In genomic region chr3:65955792-65956477, GRCh38 we compare ENCODE assay signal across 1 cellular context.
A peak's percentile ranks its signal among the peaks of the same experiment; 100 is the strongest.
TF ChIP-seq lines count a peak whose summit lies in the region.

No MANE protein-coding gene starts in this region.

TF ChIP-seq in HepG2, 621 proteins besides CTCF, POLR2A, EP300 and RAD21 (continued from another document and continues in another):
- TF ChIP-seq HNF1A (IDR thresholded peaks at IDR 0.05; ENCODE audit: low read depth) (0 out of 2 replicates have a peak, but pooled peaks have one; percentile 6), HNF1A (CRISPR knock-in tag; IDR thresholded peaks at IDR 0.05; ENCODE audit: borderline replicate concordance) (no peak; the same call in 1 of the 2 replicates), FOXA1 (IDR thresholded peaks at IDR 0.05) (no peak), FOXA1 (CRISPR knock-in tag; IDR thresholded peaks at IDR 0.05) (peak; percentile 77), CSRNP2 (CRISPR knock-in tag; conservative IDR thresholded peaks at IDR 0.05; ENCODE audit: low read depth) (no peak), ZNF768 (CRISPR knock-in tag; IDR thresholded peaks at IDR 0.05) (no peak), CEBPB (IDR thresholded peaks at IDR 0.05; ENCODE audit: borderline replicate concordance, low read depth, low read length) (no peak), ZNF282 (IDR thresholded peaks at IDR 0.05; ENCODE audit: partially characterized antibody) (no peak), IKZF5 (CRISPR knock-in tag; IDR thresholded peaks at IDR 0.05) (peak; percentile 56; the same call in 1 of the 2 replicates), TCF7L2 (IDR thresholded peaks at IDR 0.05; ENCODE audit: low read depth, low read length) (no peak), CEBPG (CRISPR knock-in tag; IDR thresholded peaks at IDR 0.05) (no peak; the same call in 1 of the 2 replicates), KMT2A (CRISPR knock-in tag; IDR thresholded peaks at IDR 0.05) (no peak), GATA4 (IDR thresholded peaks at IDR 0.05; ENCODE audit: borderline replicate concordance, low read depth) (peak; percentile 82; the same call in 1 of the 2 replicates), ZMAT3 (CRISPR knock-in tag; conservative IDR thresholded peaks at IDR 0.05) (no peak), CREM (IDR thresholded peaks at IDR 0.05) (peak; percentile 62), CREM (CRISPR knock-in tag; IDR thresholded peaks at IDR 0.05) (no peak), MIER2 (CRISPR knock-in tag; IDR thresholded peaks at IDR 0.05) (no peak), ZNF652 (CRISPR knock-in tag; IDR thresholded peaks at IDR 0.05; ENCODE audit: borderline replicate concordance, low read depth) (no peak), ZBTB42 (CRISPR knock-in tag; IDR thresholded peaks at IDR 0.05) (no peak), TAF1 (CRISPR knock-in tag; IDR thresholded peaks at IDR 0.05) (no peak), REXO4 (CRISPR knock-in tag; IDR thresholded peaks at IDR 0.05; ENCODE audit: borderline replicate concordance) (no peak), KLF12 (CRISPR knock-in tag; IDR thresholded peaks at IDR 0.05; ENCODE audit: borderline replicate concordance) (no peak), ETV5 (CRISPR knock-in tag; IDR thresholded peaks at IDR 0.05; ENCODE audit: borderline replicate concordance) (peak; percentile 76; the same call in 1 of the 2 replicates), SRSF9 (IDR thresholded peaks at IDR 0.05; ENCODE audit: borderline replicate concordance, insufficient read depth, low read depth, low read length, poor library complexity, severe bottlenecking) (no peak), ZNF761 (CRISPR knock-in tag; conservative IDR thresholded peaks at IDR 0.05) (no peak), ZSCAN12 (CRISPR knock-in tag; IDR thresholded peaks at IDR 0.05) (no peak), PRPF4 (IDR thresholded peaks at IDR 0.05; ENCODE audit: low read depth, low read length, poor library complexity, severe bottlenecking) (no peak), ZNF556 (CRISPR knock-in tag; IDR thresholded peaks at IDR 0.05; ENCODE audit: borderline replicate concordance) (peak; percentile 45; the same call in 1 of the 2 replicates), SETDB1 (CRISPR knock-in tag; IDR thresholded peaks at IDR 0.05; ENCODE audit: borderline replicate concordance) (no peak), FOXC1 (CRISPR knock-in tag; IDR thresholded peaks at IDR 0.05; ENCODE audit: borderline replicate concordance) (no peak), HNRNPUL1 (IDR thresholded peaks at IDR 0.05; ENCODE audit: low read depth, low read length) (no peak), MXD3 (CRISPR knock-in tag; IDR thresholded peaks at IDR 0.05) (no peak), ZFX (CRISPR knock-in tag; IDR thresholded peaks at IDR 0.05; ENCODE audit: low read depth) (no peak), RXRA (CRISPR knock-in tag; IDR thresholded peaks at IDR 0.05) (no peak), ZFP82 (CRISPR knock-in tag; IDR thresholded peaks at IDR 0.05; ENCODE audit: borderline replicate concordance) (no peak), ZNF30 (CRISPR knock-in tag; IDR thresholded peaks at IDR 0.05) (no peak), MBD4 (IDR thresholded peaks at IDR 0.05; ENCODE audit: borderline replicate concordance, low read length) (no peak), CHD4 (IDR thresholded peaks at IDR 0.05; ENCODE audit: borderline replicate concordance, low read length) (0 out of 2 replicates have a peak, but pooled peaks have one; percentile 21), ZNF672 (CRISPR knock-in tag; IDR thresholded peaks at IDR 0.05) (no peak), SMYD3 (CRISPR knock-in tag; IDR thresholded peaks at IDR 0.05) (0 out of 2 replicates have a peak, but pooled peaks have one; percentile 58)
- TF ChIP-seq, protein P1, sequence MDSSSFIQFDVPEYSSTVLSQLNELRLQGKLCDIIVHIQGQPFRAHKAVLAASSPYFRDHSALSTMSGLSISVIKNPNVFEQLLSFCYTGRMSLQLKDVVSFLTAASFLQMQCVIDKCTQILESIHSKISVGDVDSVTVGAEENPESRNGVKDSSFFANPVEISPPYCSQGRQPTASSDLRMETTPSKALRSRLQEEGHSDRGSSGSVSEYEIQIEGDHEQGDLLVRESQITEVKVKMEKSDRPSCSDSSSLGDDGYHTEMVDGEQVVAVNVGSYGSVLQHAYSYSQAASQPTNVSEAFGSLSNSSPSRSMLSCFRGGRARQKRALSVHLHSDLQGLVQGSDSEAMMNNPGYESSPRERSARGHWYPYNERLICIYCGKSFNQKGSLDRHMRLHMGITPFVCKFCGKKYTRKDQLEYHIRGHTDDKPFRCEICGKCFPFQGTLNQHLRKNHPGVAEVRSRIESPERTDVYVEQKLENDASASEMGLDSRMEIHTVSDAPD (CRISPR knock-in tag; IDR thresholded peaks at IDR 0.05), result peak; percentile 63; the same call in 1 of the 2 replicates
- TF ChIP-seq, protein P2, sequence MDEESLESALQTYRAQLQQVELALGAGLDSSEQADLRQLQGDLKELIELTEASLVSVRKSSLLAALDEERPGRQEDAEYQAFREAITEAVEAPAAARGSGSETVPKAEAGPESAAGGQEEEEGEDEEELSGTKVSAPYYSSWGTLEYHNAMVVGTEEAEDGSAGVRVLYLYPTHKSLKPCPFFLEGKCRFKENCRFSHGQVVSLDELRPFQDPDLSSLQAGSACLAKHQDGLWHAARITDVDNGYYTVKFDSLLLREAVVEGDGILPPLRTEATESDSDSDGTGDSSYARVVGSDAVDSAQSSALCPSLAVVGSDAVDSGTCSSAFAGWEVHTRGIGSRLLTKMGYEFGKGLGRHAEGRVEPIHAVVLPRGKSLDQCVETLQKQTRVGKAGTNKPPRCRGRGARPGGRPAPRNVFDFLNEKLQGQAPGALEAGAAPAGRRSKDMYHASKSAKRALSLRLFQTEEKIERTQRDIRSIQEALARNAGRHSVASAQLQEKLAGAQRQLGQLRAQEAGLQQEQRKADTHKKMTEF (CRISPR knock-in tag; IDR thresholded peaks at IDR 0.05), result peak; percentile 14
- TF ChIP-seq, protein P3, sequence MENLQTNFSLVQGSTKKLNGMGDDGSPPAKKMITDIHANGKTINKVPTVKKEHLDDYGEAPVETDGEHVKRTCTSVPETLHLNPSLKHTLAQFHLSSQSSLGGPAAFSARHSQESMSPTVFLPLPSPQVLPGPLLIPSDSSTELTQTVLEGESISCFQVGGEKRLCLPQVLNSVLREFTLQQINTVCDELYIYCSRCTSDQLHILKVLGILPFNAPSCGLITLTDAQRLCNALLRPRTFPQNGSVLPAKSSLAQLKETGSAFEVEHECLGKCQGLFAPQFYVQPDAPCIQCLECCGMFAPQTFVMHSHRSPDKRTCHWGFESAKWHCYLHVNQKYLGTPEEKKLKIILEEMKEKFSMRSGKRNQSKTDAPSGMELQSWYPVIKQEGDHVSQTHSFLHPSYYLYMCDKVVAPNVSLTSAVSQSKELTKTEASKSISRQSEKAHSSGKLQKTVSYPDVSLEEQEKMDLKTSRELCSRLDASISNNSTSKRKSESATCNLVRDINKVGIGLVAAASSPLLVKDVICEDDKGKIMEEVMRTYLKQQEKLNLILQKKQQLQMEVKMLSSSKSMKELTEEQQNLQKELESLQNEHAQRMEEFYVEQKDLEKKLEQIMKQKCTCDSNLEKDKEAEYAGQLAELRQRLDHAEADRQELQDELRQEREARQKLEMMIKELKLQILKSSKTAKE (CRISPR knock-in tag; IDR thresholded peaks at IDR 0.05; ENCODE audit: borderline replicate concordance), result 0 out of 2 replicates have a peak, but pooled peaks have one; percentile 34
- TF ChIP-seq, protein P4, sequence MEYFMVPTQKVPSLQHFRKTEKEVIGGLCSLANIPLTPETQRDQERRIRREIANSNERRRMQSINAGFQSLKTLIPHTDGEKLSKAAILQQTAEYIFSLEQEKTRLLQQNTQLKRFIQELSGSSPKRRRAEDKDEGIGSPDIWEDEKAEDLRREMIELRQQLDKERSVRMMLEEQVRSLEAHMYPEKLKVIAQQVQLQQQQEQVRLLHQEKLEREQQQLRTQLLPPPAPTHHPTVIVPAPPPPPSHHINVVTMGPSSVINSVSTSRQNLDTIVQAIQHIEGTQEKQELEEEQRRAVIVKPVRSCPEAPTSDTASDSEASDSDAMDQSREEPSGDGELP (IDR thresholded peaks at IDR 0.05; ENCODE audit: borderline replicate concordance, low read depth), result no peak
- TF ChIP-seq, protein P5, sequence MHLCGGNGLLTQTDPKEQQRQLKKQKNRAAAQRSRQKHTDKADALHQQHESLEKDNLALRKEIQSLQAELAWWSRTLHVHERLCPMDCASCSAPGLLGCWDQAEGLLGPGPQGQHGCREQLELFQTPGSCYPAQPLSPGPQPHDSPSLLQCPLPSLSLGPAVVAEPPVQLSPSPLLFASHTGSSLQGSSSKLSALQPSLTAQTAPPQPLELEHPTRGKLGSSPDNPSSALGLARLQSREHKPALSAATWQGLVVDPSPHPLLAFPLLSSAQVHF (CRISPR knock-in tag; IDR thresholded peaks at IDR 0.05), result no peak
- TF ChIP-seq, protein P6, sequence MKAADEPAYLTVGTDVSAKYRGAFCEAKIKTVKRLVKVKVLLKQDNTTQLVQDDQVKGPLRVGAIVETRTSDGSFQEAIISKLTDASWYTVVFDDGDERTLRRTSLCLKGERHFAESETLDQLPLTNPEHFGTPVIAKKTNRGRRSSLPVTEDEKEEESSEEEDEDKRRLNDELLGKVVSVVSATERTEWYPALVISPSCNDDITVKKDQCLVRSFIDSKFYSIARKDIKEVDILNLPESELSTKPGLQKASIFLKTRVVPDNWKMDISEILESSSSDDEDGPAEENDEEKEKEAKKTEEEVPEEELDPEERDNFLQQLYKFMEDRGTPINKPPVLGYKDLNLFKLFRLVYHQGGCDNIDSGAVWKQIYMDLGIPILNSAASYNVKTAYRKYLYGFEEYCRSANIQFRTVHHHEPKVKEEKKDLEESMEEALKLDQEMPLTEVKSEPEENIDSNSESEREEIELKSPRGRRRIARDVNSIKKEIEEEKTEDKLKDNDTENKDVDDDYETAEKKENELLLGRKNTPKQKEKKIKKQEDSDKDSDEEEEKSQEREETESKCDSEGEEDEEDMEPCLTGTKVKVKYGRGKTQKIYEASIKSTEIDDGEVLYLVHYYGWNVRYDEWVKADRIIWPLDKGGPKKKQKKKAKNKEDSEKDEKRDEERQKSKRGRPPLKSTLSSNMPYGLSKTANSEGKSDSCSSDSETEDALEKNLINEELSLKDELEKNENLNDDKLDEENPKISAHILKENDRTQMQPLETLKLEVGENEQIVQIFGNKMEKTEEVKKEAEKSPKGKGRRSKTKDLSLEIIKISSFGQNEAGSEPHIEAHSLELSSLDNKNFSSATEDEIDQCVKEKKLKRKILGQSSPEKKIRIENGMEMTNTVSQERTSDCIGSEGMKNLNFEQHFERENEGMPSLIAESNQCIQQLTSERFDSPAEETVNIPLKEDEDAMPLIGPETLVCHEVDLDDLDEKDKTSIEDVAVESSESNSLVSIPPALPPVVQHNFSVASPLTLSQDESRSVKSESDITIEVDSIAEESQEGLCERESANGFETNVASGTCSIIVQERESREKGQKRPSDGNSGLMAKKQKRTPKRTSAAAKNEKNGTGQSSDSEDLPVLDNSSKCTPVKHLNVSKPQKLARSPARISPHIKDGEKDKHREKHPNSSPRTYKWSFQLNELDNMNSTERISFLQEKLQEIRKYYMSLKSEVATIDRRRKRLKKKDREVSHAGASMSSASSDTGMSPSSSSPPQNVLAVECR (CRISPR knock-in tag; IDR thresholded peaks at IDR 0.05; ENCODE audit: borderline replicate concordance), result peak; percentile 21; the same call in 1 of the 2 replicates
- TF ChIP-seq, protein P7, sequence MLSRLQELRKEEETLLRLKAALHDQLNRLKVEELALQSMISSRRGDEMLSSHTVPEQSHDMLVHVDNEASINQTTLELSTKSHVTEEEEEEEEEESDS (CRISPR knock-in tag; IDR thresholded peaks at IDR 0.05; ENCODE audit: borderline replicate concordance), result no peak
